In the genomic region with DNA sequence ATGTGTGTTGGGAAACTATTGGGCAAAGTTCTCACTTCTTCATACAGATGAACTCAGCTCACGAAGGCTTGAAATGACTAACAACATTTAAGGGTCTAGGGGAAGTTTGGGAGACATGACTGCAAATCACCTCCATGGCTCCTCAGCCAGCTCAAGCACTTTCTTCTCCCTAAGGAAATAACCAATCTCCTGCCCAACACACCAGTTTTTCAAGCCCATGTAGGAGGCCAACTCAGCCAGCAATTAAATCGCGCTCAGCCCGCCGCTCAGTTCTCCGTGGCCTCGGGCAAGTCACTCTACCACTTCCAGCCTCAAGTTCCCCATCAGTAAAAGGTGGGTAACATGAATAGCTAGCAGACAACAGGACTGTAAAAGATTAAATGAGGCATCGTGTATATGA, we compare ENCODE assay signal across 8 cellular contexts. TPM values are rescaled to one million over a fixed set of nuclear protein-coding genes. Genes with fewer than 3 reads are reported as not detected.
DNase-seq lines count a peak whose midpoint lies in the region; ATAC-seq and TF ChIP-seq lines count a peak whose summit lies in the region.

No MANE protein-coding gene starts in this region.

- ATAC-seq in GM21447 (IDR thresholded peaks at IDR 0.05; ENCODE audit: unreplicated experiment) = no peak

- H3K27ac ChIP-seq in muscle layer of colon (ENCODE audit: low read depth, low read length) = peak overlapping the region; percentile 99

- peaks cover 2% of the 10 kb centered on the region for H3K36me3 Mint-ChIP-seq in chondrocyte (ENCODE audit: low read depth)

- H3K4me1 ChIP-seq in muscle layer of colon (ENCODE audit: insufficient read depth, low read length) = peaks cover 52% of the 10 kb centered on the region

- peak overlapping the region; percentile 73 to 76 for H3K4me3 ChIP-seq in muscle layer of colon (ENCODE audit: low read depth in 1 of 2, low read length in 2 of 2)

- peaks cover 77% of the 10 kb centered on the region for H3K4me1 Mint-ChIP-seq in chondrocyte (ENCODE audit: low read depth)

- peaks cover 5% of the 10 kb centered on the region for H3K36me3 ChIP-seq in muscle layer of colon (ENCODE audit: insufficient read depth, low read length)

- no peak for TF ChIP-seq CTCF in chondrocyte (IDR thresholded peaks at IDR 0.05)

- H3K4me3 Mint-ChIP-seq in chondrocyte (ENCODE audit: unreplicated experiment) = peak overlapping the region; percentile 94

- H3K27me3 Mint-ChIP-seq in chondrocyte (ENCODE audit: low read depth) = no peaks in the 10 kb centered on the region

- peak overlapping the region; percentile 98 for H3K27ac Mint-ChIP-seq in chondrocyte (ENCODE audit: unreplicated experiment)

- no peaks in the 10 kb centered on the region for H3K9me3 Mint-ChIP-seq in chondrocyte (ENCODE audit: low read depth)

- peak overlapping the region; percentile 91 for H3K9ac ChIP-seq in muscle layer of colon (ENCODE audit: low read length)

- H3K9me3 ChIP-seq in muscle layer of colon (ENCODE audit: low read length) = no peaks in the 10 kb centered on the region

- no peaks in the 10 kb centered on the region for H3K27me3 ChIP-seq in muscle layer of colon (ENCODE audit: control insufficient read depth in 1 of 2, insufficient read depth in 2 of 2, low read length in 2 of 2)

- peak; percentile 29 for DNase-seq in NCI-H1105 treated with DMSO at 0.1 percent for 48 hours (lab: John Stamatoyannopoulos, UW)
- DNase-seq in NCI-H1105 (lab: John Stamatoyannopoulos, UW) = no peak
- peak; percentile 64 for DNase-seq in NCI-H69 (lab: John Stamatoyannopoulos, UW)
- no peak for DNase-seq in chondrocyte (ENCODE audit: low spot score)
- no peak for DNase-seq in HuH-7.5 (ENCODE audit: low spot score)
- DNase-seq in T1000 (lab: John Stamatoyannopoulos, UW) = no peak

RNA-seq across cellular contexts. Expression of a gene that starts 0.8 kb away (rescaled TPM):
- total RNA-seq in chondrocyte = 47.3 to 49.2 TPM (median 48.0 TPM) in 3 replicates

RNA-seq across cellular contexts. Expression of a gene that starts 26.5 kb away (rescaled TPM):
- 0.85 to 1.8 TPM in 2 of 3 replicates, not detected in the other for total RNA-seq in chondrocyte

RNA-seq across cellular contexts. Expression of a gene that starts 35.3 kb away (rescaled TPM):
- total RNA-seq in chondrocyte = 279 to 383 TPM (median 382 TPM) in 3 replicates

Comparison
In these comparisons a context has a peak if more than half of its experiments do, and no peak if none do; other contexts are left out.
1. DNase-seq: peak in NCI-H1105 treated with DMSO at 0.1 percent for 48 hours (single experiment) and NCI-H69 (single experiment); none in NCI-H1105 (single experiment), chondrocyte (single experiment), HuH-7.5 (single experiment) and T1000 (single experiment).